ENCODE assay signal across 1 cellular context in genomic region chr2:239240480-239240881, GRCh38.
TF ChIP-seq lines count a peak whose summit lies in the region.

No MANE protein-coding gene starts in this region.

TF ChIP-seq in H1, 55 proteins besides CTCF, POLR2A, EP300 and RAD21:
- TF ChIP-seq FOSL1 (IDR thresholded peaks at IDR 0.05; ENCODE audit: insufficient read depth, low read depth, low read length): no peak
- TF ChIP-seq CHD7 (IDR thresholded peaks at IDR 0.05; ENCODE audit: insufficient replicate concordance, low read length): no peak
- TF ChIP-seq E2F6 (IDR thresholded peaks at IDR 0.05): no peak
- no peak for TF ChIP-seq TAF1 (IDR thresholded peaks at IDR 0.05; ENCODE audit: low read depth, low read length)
- TF ChIP-seq GABPA (IDR thresholded peaks at IDR 0.05; ENCODE audit: borderline replicate concordance, insufficient read depth, low read length): no peak
- no peak for TF ChIP-seq GTF2F1 (IDR thresholded peaks at IDR 0.05; ENCODE audit: borderline replicate concordance, low read depth, low read length)
- TF ChIP-seq CHD1 (IDR thresholded peaks at IDR 0.05; ENCODE audit: low read depth, low read length): no peak
- TF ChIP-seq SIRT6 (IDR thresholded peaks at IDR 0.05; ENCODE audit: low read length): no peak
- no peak for TF ChIP-seq MAX (IDR thresholded peaks at IDR 0.05)
- no peak for TF ChIP-seq JUN (IDR thresholded peaks at IDR 0.05; ENCODE audit: low read depth, low read length)
